ENCODE assay signal across 8 cellular contexts in genomic region chr9:19456996-19457693, GRCh38. TPM values are rescaled to one million over a fixed set of nuclear protein-coding genes. Genes with fewer than 3 reads are reported as not detected.
DNase-seq lines count a peak whose midpoint lies in the region; ATAC-seq and TF ChIP-seq lines count a peak whose summit lies in the region.

No MANE protein-coding gene starts in this region.

- TF ChIP-seq CTCF in endothelial cell (IDR thresholded peaks at IDR 0.05; ENCODE audit: unreplicated experiment) = peak; percentile 78

- POLR2A ChIA-PET in activated CD8-positive, alpha-beta T cell treated with anti-CD3 and anti-CD28 coated beads, Interleukin-2, amount 10 ng/mL, durations not matched to agents 7 days and 5 days (lab: Charles Lee) = interaction anchor here (0.6 to 1.2 kb wide), 2 partner anchors 273 to 408 kb away, joined by 3 to 5 read pairs; partner anchors contain the start of gene RRAGA

- ATAC-seq in GM19438 (IDR thresholded peaks at IDR 0.05; ENCODE audit: low read depth, unreplicated experiment) (peak; percentile 93), HG03565 (IDR thresholded peaks at IDR 0.05; ENCODE audit: unreplicated experiment) (peak; percentile 81)
- peak; percentile 85 for ATAC-seq in activated CD8-positive, alpha-beta T cell treated with anti-CD3 and anti-CD28 coated beads, Interleukin-2, amount 10 ng/mL, durations not matched to agents 7 days and 5 days

- no peaks in the 10 kb centered on the region for H3K9me3 Mint-ChIP-seq in activated CD8-positive, alpha-beta T cell treated with anti-CD3 and anti-CD28 coated beads, Interleukin-2, amount 10 ng/mL, durations not matched to agents 7 days and 5 days (ENCODE audit: insufficient read depth)
- H3K9me3 Mint-ChIP-seq in endothelial cell (ENCODE audit: unreplicated experiment) = no peaks in the 10 kb centered on the region

- no peaks in the 10 kb centered on the region for H3K36me3 Mint-ChIP-seq in activated CD8-positive, alpha-beta T cell treated with anti-CD3 and anti-CD28 coated beads, Interleukin-2, amount 10 ng/mL, durations not matched to agents 7 days and 5 days (ENCODE audit: low read depth)
- no peaks in the 10 kb centered on the region for H3K36me3 Mint-ChIP-seq in endothelial cell (ENCODE audit: low read depth, unreplicated experiment)

- H3K27ac Mint-ChIP-seq in activated CD8-positive, alpha-beta T cell treated with anti-CD3 and anti-CD28 coated beads, Interleukin-2, amount 10 ng/mL, durations not matched to agents 7 days and 5 days = no peak overlapping the region
- H3K27ac Mint-ChIP-seq in endothelial cell (ENCODE audit: unreplicated experiment) = peak overlapping the region; percentile 55

- peak overlapping the region; percentile 31 for H3K4me3 Mint-ChIP-seq in activated CD8-positive, alpha-beta T cell treated with anti-CD3 and anti-CD28 coated beads, Interleukin-2, amount 10 ng/mL, durations not matched to agents 7 days and 5 days
- H3K4me3 Mint-ChIP-seq in endothelial cell (ENCODE audit: unreplicated experiment) = no peak overlapping the region

- peaks cover 2% of the 10 kb centered on the region for H3K27me3 Mint-ChIP-seq in activated CD8-positive, alpha-beta T cell treated with anti-CD3 and anti-CD28 coated beads, Interleukin-2, amount 10 ng/mL, durations not matched to agents 7 days and 5 days (ENCODE audit: low read depth)
- no peaks in the 10 kb centered on the region for H3K27me3 Mint-ChIP-seq in endothelial cell (ENCODE audit: unreplicated experiment)

- CTCF ChIA-PET in activated CD8-positive, alpha-beta T cell treated with anti-CD3 and anti-CD28 coated beads, Interleukin-2, amount 10 ng/mL, durations not matched to agents 7 days and 5 days (lab: Charles Lee) = interaction anchor here (0.6 to 6.6 kb wide), 39 partner anchors 8 to 1202 kb away, joined by 3 to 82 read pairs (median 4); partner anchors contain the start of gene RRAGA

- H3K4me1 Mint-ChIP-seq in activated CD8-positive, alpha-beta T cell treated with anti-CD3 and anti-CD28 coated beads, Interleukin-2, amount 10 ng/mL, durations not matched to agents 7 days and 5 days (ENCODE audit: low read depth) = peaks cover 16% of the 10 kb centered on the region
- H3K4me1 Mint-ChIP-seq in endothelial cell (ENCODE audit: unreplicated experiment) = peaks cover 8% of the 10 kb centered on the region

- DNase-seq in COR-L47 (lab: John Stamatoyannopoulos, UW) = peak; percentile 77
- peak; percentile 90 for DNase-seq in NCI-H748 treated with DMSO at 0.1 percent for 48 hours (lab: John Stamatoyannopoulos, UW)
- peak; percentile 75 for DNase-seq in activated CD8-positive, alpha-beta T cell treated with anti-CD3 and anti-CD28 coated beads, Interleukin-2, amount 10 ng/mL, durations not matched to agents 7 days and 5 days
- DNase-seq in endothelial cell (ENCODE audit: low spot score) = peak; percentile 69
- peak; percentile 82 for DNase-seq in middle frontal gyrus (ENCODE audit: extremely low spot score, low spot score)
- peak; percentile 32 to 38 for DNase-seq in stimulated activated CD8-positive, alpha-beta memory T cell treated with anti-CD3 and anti-CD28 coated beads, Interleukin-7, amount 100 ng/mL, for 1 hour (ENCODE audit: low read depth in 2 of 2)

RNA-seq across cellular contexts. Expression of gene ACER2, which starts 48.3 kb away (rescaled TPM):
- 1 to 10 TPM; 1.7 to 2.6 TPM for total RNA-seq in activated CD8-positive, alpha-beta T cell treated with anti-CD3 and anti-CD28 coated beads, Interleukin-2, amount 10 ng/mL, durations not matched to agents 7 days and 5 days
- 9.6 TPM for total RNA-seq in endothelial cell (ENCODE audit: unreplicated experiment)

Comparison
In these comparisons a context has a peak if more than half of its experiments do, and no peak if none do; other contexts are left out.
1. Peak in every context shown above with its lines: DNase-seq and ATAC-seq.
2. DNase-seq: peak in every context shown above with its lines; median percentile 90 in NCI-H748 treated with DMSO at 0.1 percent for 48 hours; 82 in middle frontal gyrus; 77 in COR-L47; 75 in activated CD8-positive, alpha-beta T cell treated with anti-CD3 and anti-CD28 coated beads, Interleukin-2, amount 10 ng/mL, durations not matched to agents 7 days and 5 days; 69 in endothelial cell; 35 in stimulated activated CD8-positive, alpha-beta memory T cell treated with anti-CD3 and anti-CD28 coated beads, Interleukin-7, amount 100 ng/mL, for 1 hour.